10 cellular contexts compared by ENCODE assay signal in genomic region chr11:75100314-75100713, GRCh38. TPM values are rescaled to one million over a fixed set of nuclear protein-coding genes. Genes with fewer than 3 reads are reported as not detected.
DNase-seq lines count a peak whose midpoint lies in the region; ATAC-seq, FAIRE-seq and TF ChIP-seq lines count a peak whose summit lies in the region.
"Had no signal": no experiment of that assay in that cellular context is flagged by ENCODE, and none has a peak within 500 bp of the region (broad histone marks: within the 10 kb centered on the region; RNA-seq: fewer than 3 reads in every experiment).

No MANE protein-coding gene starts in this region.

- intact Hi-C loops in activated CD4-positive, alpha-beta T cell treated with anti-CD3 and anti-CD28 coated beads, Interleukin-2, amount 10 ng/mL, durations not matched to agents 24 days and 14 days (cut with micrococcal nuclease), result no loop called here
- intact Hi-C loops in HepG2 (cut with micrococcal nuclease; ENCODE audit: unreplicated experiment), result no loop called here

- BruUV-seq in HepG2 (replicated peaks; lab: Mats Ljungman, UMichigan), result no TSS peak

- H3K27ac ChIP-seq in HepG2 (ENCODE audit: extremely low read length, insufficient read depth, low read length), result no peak overlapping the region
- H3K27ac ChIP-seq: BLaER1 had no signal

- no peak overlapping the region for H3K4me3 ChIP-seq in HepG2 (replicated peaks in 1 of 3; ENCODE audit: insufficient read depth in 1 of 3, low read depth in 2 of 3, low read length in 3 of 3)
- H3K4me3 ChIP-seq: BLaER1 had no signal

- H3K27me3 Mint-ChIP-seq in activated CD4-positive, alpha-beta T cell treated with anti-CD3 and anti-CD28 coated beads, Interleukin-2, amount 10 ng/mL, durations not matched to agents 24 days and 14 days, result peaks cover 30% of the 10 kb centered on the region

- H2AFZ ChIP-seq in HepG2 (ENCODE audit: low read length), result no peak overlapping the region

- CTCF ChIA-PET in HepG2 (lab: Yijun Ruan, JAX; ENCODE audit: low intra/inter-chr PET ratio, low total read pairs), result no interaction called here

- H3K9me3 Mint-ChIP-seq in activated CD4-positive, alpha-beta T cell treated with anti-CD3 and anti-CD28 coated beads, Interleukin-2, amount 10 ng/mL, durations not matched to agents 24 days and 14 days, result peaks cover 3% of the 10 kb centered on the region

- peak; percentile 85 for ATAC-seq in HG02763 (IDR thresholded peaks at IDR 0.05; ENCODE audit: unreplicated experiment)
- no peak for ATAC-seq in HepG2

- in situ Hi-C loops in HepG2 (cut with HindIII; ENCODE audit: extremely low pct_ligation_motif_present, low pct_unique_long_range_greater_than_20kb), result no loop called here

- H3K4me1 ChIP-seq in HepG2 (ENCODE audit: insufficient read depth, low read length), result peaks cover under 1% of the 10 kb centered on the region; the same call in 1 of the 2 replicates
- H3K4me1 ChIP-seq: BLaER1 had no signal

- H3K4me3 Mint-ChIP-seq in activated CD4-positive, alpha-beta T cell treated with anti-CD3 and anti-CD28 coated beads, Interleukin-2, amount 10 ng/mL, durations not matched to agents 24 days and 14 days, result no peak overlapping the region

- no peak overlapping the region for H3K4me2 ChIP-seq in HepG2 (ENCODE audit: low read depth, low read length)
- H3K4me2 ChIP-seq: BLaER1 had no signal

- POLR2A ChIA-PET in HepG2 (lab: Yijun Ruan, JAX), result no interaction called here

- TF ChIP-seq POLR2A in HepG2 (IDR thresholded peaks at IDR 0.05; ENCODE audit: insufficient read depth in 1 of 2, low read depth in 2 of 2, low read length in 2 of 2), result no peak

- TF ChIP-seq CTCF in HepG2 (CRISPR knock-in tag; IDR thresholded peaks at IDR 0.05), result no peak

- DNase-seq in activated CD4-positive, alpha-beta T cell treated with anti-CD3 and anti-CD28 coated beads, Interleukin-2, amount 10 ng/mL, durations not matched to agents 24 days and 14 days, result peak; percentile 66
- no peak for DNase-seq in activated CD4-positive, alpha-beta T cell treated with anti-CD3 and anti-CD28 coated beads for 1 hour
- peak; percentile 98 for DNase-seq in OCI-M1 (lab: John Stamatoyannopoulos, UW)
- DNase-seq in HepG2 (ENCODE audit: low spot score), result no peak
- DNase-seq in GF-D8 (lab: John Stamatoyannopoulos, UW), result no peak
- DNase-seq in activated gamma-delta T cell treated with Interleukin-2 at 50 U/mL for 16 hours, result no peak
- DNase-seq in cortex of kidney (lab: John Stamatoyannopoulos, UW), result no peak

- H3K4me1 Mint-ChIP-seq in activated CD4-positive, alpha-beta T cell treated with anti-CD3 and anti-CD28 coated beads, Interleukin-2, amount 10 ng/mL, durations not matched to agents 24 days and 14 days, result peaks cover 15% of the 10 kb centered on the region

- no peaks in the 10 kb centered on the region for H3K79me2 ChIP-seq in HepG2 (ENCODE audit: insufficient read depth, low read length)

- TF ChIP-seq EP300 in HepG2 (IDR thresholded peaks at IDR 0.05; ENCODE audit: low read depth in 2 of 2, low read length in 2 of 2), result no peak
- no peak for TF ChIP-seq EP300 in HepG2 (CRISPR knock-in tag; IDR thresholded peaks at IDR 0.05; ENCODE audit: borderline replicate concordance)

- WGBS in HepG2 (ENCODE audit: low lambda C conversion rate), result 3% methylated on average over 3 of the region's 3 CpGs

- FAIRE-seq in HepG2 (lab: Jason Lieb, UNC), result no peak

- H3K36me3 ChIP-seq in HepG2 (replicated peaks in 1 of 2; ENCODE audit: control insufficient read depth in 1 of 2, insufficient read depth in 2 of 2, low read length in 2 of 2), result no peaks in the 10 kb centered on the region
- H3K36me3 ChIP-seq: BLaER1 had no signal

- H3K9me3 ChIP-seq in HepG2 (ENCODE audit: low read length), result no peaks in the 10 kb centered on the region
- H3K9me3 ChIP-seq: BLaER1 had no signal

- H3K27ac Mint-ChIP-seq in activated CD4-positive, alpha-beta T cell treated with anti-CD3 and anti-CD28 coated beads, Interleukin-2, amount 10 ng/mL, durations not matched to agents 24 days and 14 days, result no peak overlapping the region

- H3K27me3 ChIP-seq in HepG2 (ENCODE audit: control insufficient read depth in 1 of 2, insufficient read depth in 2 of 2, low read length in 2 of 2), result peaks cover 0 to 14% of the 10 kb centered on the region in 2 experiments; a peak in 3 of 5 replicates
- H3K27me3 ChIP-seq: BLaER1 had no signal

- no peaks in the 10 kb centered on the region for H3K36me3 Mint-ChIP-seq in activated CD4-positive, alpha-beta T cell treated with anti-CD3 and anti-CD28 coated beads, Interleukin-2, amount 10 ng/mL, durations not matched to agents 24 days and 14 days (ENCODE audit: low read depth)

- H3K9ac ChIP-seq in HepG2 (ENCODE audit: insufficient read depth, low read depth, low read length), result no peak overlapping the region
- H3K9ac ChIP-seq: BLaER1 had no signal

- no peak for TF ChIP-seq RAD21 in HepG2 (CRISPR knock-in tag; IDR thresholded peaks at IDR 0.05)

- H4K20me1 ChIP-seq in HepG2 (ENCODE audit: insufficient read depth, low read length), result no peaks in the 10 kb centered on the region
- H4K20me1 ChIP-seq: BLaER1 had no signal

TF ChIP-seq in HepG2, 621 proteins besides CTCF, POLR2A, EP300 and RAD21 (continues in another document):
- TF ChIP-seq SATB2 (CRISPR knock-in tag; IDR thresholded peaks at IDR 0.05), result no peak

RNA-seq across cellular contexts. Expression of gene OR2AT4, which starts 3.6 kb away (rescaled TPM):
- not detected in 2 replicates for total RNA-seq in activated CD4-positive, alpha-beta T cell treated with anti-CD3 and anti-CD28 coated beads, Interleukin-2, amount 10 ng/mL, durations not matched to agents 24 days and 14 days
- not detected in 2 replicates for total RNA-seq in HepG2 (2016; rRNA removed; fragmentation: Illumina TruSeq; extraction: Trizol)
- not detected in 2 replicates for total RNA-seq in HepG2 (2016; cell fraction: cytosol; rRNA removed; fragmentation: Illumina TruSeq; extraction: Trizol; ENCODE audit: low read depth)
- total RNA-seq in HepG2 (2016; cell fraction: insoluble cytoplasmic fraction; rRNA removed; fragmentation: Illumina TruSeq; extraction: Trizol), result not detected in 2 replicates
- not detected in 2 replicates for total RNA-seq in HepG2 (2016; cell fraction: membrane; rRNA removed; fragmentation: Illumina TruSeq; extraction: Trizol)
- total RNA-seq in HepG2 (2016; cell fraction: nucleus; rRNA removed; fragmentation: Illumina TruSeq; extraction: Trizol), result not detected in 2 replicates
- polyA plus RNA-seq in HepG2 (2011; rRNA removed), result not detected in 2 replicates
- not detected in 2 replicates for polyA plus RNA-seq in HepG2 (2011; cell fraction: cytosol; rRNA removed)
- not detected in 2 replicates for polyA plus RNA-seq in HepG2 (2011; cell fraction: nucleus; rRNA removed)
- not detected in 2 replicates for polyA plus RNA-seq in HepG2 (2012)
- not detected in 2 replicates for polyA plus RNA-seq in HepG2 (2016; cell fraction: cytosol; fragmentation: Illumina TruSeq; extraction: Trizol; ENCODE audit: low read depth)
- polyA plus RNA-seq in HepG2 (2016; cell fraction: insoluble cytoplasmic fraction; fragmentation: Illumina TruSeq; extraction: Trizol; ENCODE audit: low read depth), result not detected in 2 replicates
- not detected in 2 replicates for polyA plus RNA-seq in HepG2 (2016; cell fraction: membrane; fragmentation: Illumina TruSeq; extraction: Trizol; ENCODE audit: low read depth)
- polyA plus RNA-seq in HepG2 (2016; cell fraction: nucleus; fragmentation: Illumina TruSeq; extraction: Trizol; ENCODE audit: insufficient read depth, low read depth), result not detected in 2 replicates
- polyA minus RNA-seq in HepG2 (2011; rRNA and poly(A)+ RNA removed; ENCODE audit: low replicate concordance), result not detected in 2 replicates
- polyA minus RNA-seq in HepG2 (2011; cell fraction: cytosol; rRNA and poly(A)+ RNA removed), result not detected in 2 replicates
- polyA minus RNA-seq in HepG2 (2011; cell fraction: nucleus; rRNA and poly(A)+ RNA removed), result not detected in 2 replicates
- total RNA-seq: pulmonary artery endothelial cell had no signal

RNA-seq across cellular contexts. Expression of gene SLCO2B1, which starts 50.6 kb away (rescaled TPM):
- total RNA-seq in activated CD4-positive, alpha-beta T cell treated with anti-CD3 and anti-CD28 coated beads, Interleukin-2, amount 10 ng/mL, durations not matched to agents 24 days and 14 days, result not detected in 2 replicates
- total RNA-seq in HepG2 (2016; rRNA removed; fragmentation: Illumina TruSeq; extraction: Trizol), result 7.6 and 15.3 TPM in 2 replicates
- total RNA-seq in HepG2 (2016; cell fraction: cytosol; rRNA removed; fragmentation: Illumina TruSeq; extraction: Trizol; ENCODE audit: low read depth), result 3.0 and 3.2 TPM in 2 replicates
- 6.7 and 16.4 TPM in 2 replicates for total RNA-seq in HepG2 (2016; cell fraction: insoluble cytoplasmic fraction; rRNA removed; fragmentation: Illumina TruSeq; extraction: Trizol)
- total RNA-seq in HepG2 (2016; cell fraction: membrane; rRNA removed; fragmentation: Illumina TruSeq; extraction: Trizol), result 6.2 TPM in 2 replicates
- total RNA-seq in HepG2 (2016; cell fraction: nucleus; rRNA removed; fragmentation: Illumina TruSeq; extraction: Trizol), result 24.2 and 24.5 TPM in 2 replicates
- polyA plus RNA-seq in HepG2 (2011; rRNA removed), result 19.8 and 29.6 TPM in 2 replicates
- polyA plus RNA-seq in HepG2 (2011; cell fraction: cytosol; rRNA removed), result 15.0 and 15.3 TPM in 2 replicates
- polyA plus RNA-seq in HepG2 (2011; cell fraction: nucleus; rRNA removed), result 80.8 and 94.5 TPM in 2 replicates
- polyA plus RNA-seq in HepG2 (2012), result 21.7 and 35.0 TPM in 2 replicates
- 0.64 and 1.2 TPM in 2 replicates for polyA plus RNA-seq in HepG2 (2016; cell fraction: cytosol; fragmentation: Illumina TruSeq; extraction: Trizol; ENCODE audit: low read depth)
- polyA plus RNA-seq in HepG2 (2016; cell fraction: insoluble cytoplasmic fraction; fragmentation: Illumina TruSeq; extraction: Trizol; ENCODE audit: low read depth), result 4.1 and 5.6 TPM in 2 replicates
- 2.4 and 2.9 TPM in 2 replicates for polyA plus RNA-seq in HepG2 (2016; cell fraction: membrane; fragmentation: Illumina TruSeq; extraction: Trizol; ENCODE audit: low read depth)
- 31.9 and 32.0 TPM in 2 replicates for polyA plus RNA-seq in HepG2 (2016; cell fraction: nucleus; fragmentation: Illumina TruSeq; extraction: Trizol; ENCODE audit: insufficient read depth, low read depth)
- polyA minus RNA-seq in HepG2 (2011; rRNA and poly(A)+ RNA removed; ENCODE audit: low replicate concordance), result 0.09 and 55.4 TPM in 2 replicates
- polyA minus RNA-seq in HepG2 (2011; cell fraction: cytosol; rRNA and poly(A)+ RNA removed), result 11.1 and 12.3 TPM in 2 replicates
- polyA minus RNA-seq in HepG2 (2011; cell fraction: nucleus; rRNA and poly(A)+ RNA removed), result 33.2 and 42.0 TPM in 2 replicates

Comparison
In these comparisons a context has a peak if more than half of its experiments do, and no peak if none do; other contexts are left out.
1. DNase-seq: peak in activated CD4-positive, alpha-beta T cell treated with anti-CD3 and anti-CD28 coated beads, Interleukin-2, amount 10 ng/mL, durations not matched to agents 24 days and 14 days (single experiment) and OCI-M1 (single experiment); none in activated CD4-positive, alpha-beta T cell treated with anti-CD3 and anti-CD28 coated beads for 1 hour (single experiment), HepG2 (single experiment), GF-D8 (single experiment), activated gamma-delta T cell treated with Interleukin-2 at 50 U/mL for 16 hours (single experiment) and cortex of kidney (single experiment).